Comparison of ENCODE assay signal across 28 cellular contexts in the genomic region with DNA sequence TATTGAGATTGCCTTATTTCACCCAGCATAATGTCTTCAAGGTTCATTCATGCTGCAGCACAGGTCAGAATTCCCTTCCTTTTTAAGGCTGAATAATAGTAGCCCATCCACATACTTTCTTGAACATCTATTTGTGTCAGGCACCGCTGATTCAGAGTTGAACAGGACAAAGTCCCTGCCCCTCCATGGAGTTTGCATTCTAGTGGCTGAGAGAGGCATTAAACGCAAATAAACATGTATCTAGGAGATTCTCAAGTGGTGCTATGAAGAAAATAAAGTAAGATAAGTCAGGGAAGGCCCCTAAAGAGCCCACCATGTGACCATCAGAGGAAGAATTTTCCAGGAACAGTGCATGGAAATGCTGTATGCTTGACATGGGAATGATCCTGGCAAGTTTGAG. TPM values are rescaled to one million over a fixed set of nuclear protein-coding genes. Genes with fewer than 3 reads are reported as not detected.
"Had no signal": no experiment of that assay in that cellular context is flagged by ENCODE, and none has a peak within 500 bp of the region (broad histone marks: within the 10 kb centered on the region; RNA-seq: fewer than 3 reads in every experiment).

No MANE protein-coding gene starts in this region.

- DNase-seq: activated CD4-positive, alpha-beta T cell treated with anti-CD3 and anti-CD28 coated beads for 48 hours; activated CD4-positive, alpha-beta T cell treated with anti-CD3 and anti-CD28 coated beads, Interleukin-2, amount 50 U/mL, for 4 hours; activated CD4-positive, CD25-positive, alpha-beta regulatory T cell treated with anti-CD3 and anti-CD28 coated beads, Interleukin-2, amount 50 U/mL, for 72 hours; activated CD8-positive, alpha-beta memory T cell treated with anti-CD3 and anti-CD28 coated beads, Interleukin-2, amount 50 U/mL, for 48 hours; activated CD8-positive, alpha-beta T cell treated with anti-CD3 and anti-CD28 coated beads, Interleukin-2, amount 10 ng/mL, durations not matched to agents 7 days and 5 days; activated naive CD4-positive, alpha-beta T cell; activated T-cell treated with anti-CD3 and anti-CD28 coated beads, Interleukin-2, amount 50 U/mL, for 1 hour; amygdala; caudate nucleus; Karpas-422; MM.1S; NCI-H1105; NCI-H1436; NCI-H1694 treated with DMSO at 0.1 percent for 48 hours; NCI-H2029 treated with DMSO at 0.1 percent for 48 hours; NCI-H510A treated with DMSO at 0.1 percent for 48 hours; NCI-H69; NK-92 treated with Interleukin-12 subunit alpha and Interleukin-12 subunit beta, amount 100 ng/mL, for 24 hours; OCI-M1; RPMI8226; T-helper 1 cell had no signal

- H3K9me3 Mint-ChIP-seq: WTC11 had no signal

- H3K27me3 ChIP-seq: breast epithelium had no signal

- H3K27ac Mint-ChIP-seq: activated CD8-positive, alpha-beta T cell treated with anti-CD3 and anti-CD28 coated beads, Interleukin-2, amount 10 ng/mL, durations not matched to agents 7 days and 5 days; activated naive CD8-positive, alpha-beta T cell; WTC11 had no signal

- ATAC-seq: activated CD8-positive, alpha-beta T cell treated with anti-CD3 and anti-CD28 coated beads, Interleukin-2, amount 10 ng/mL, durations not matched to agents 7 days and 5 days; Panc1; Right ventricle myocardium inferior; WTC11 had no signal

- H3K36me3 Mint-ChIP-seq: activated naive CD8-positive, alpha-beta T cell; WTC11 had no signal

- H3K27ac ChIP-seq: breast epithelium, SK-N-MC had no signal

- H3K4me3 ChIP-seq: breast epithelium, SK-N-MC had no signal

- H3K4me3 Mint-ChIP-seq: activated CD8-positive, alpha-beta T cell treated with anti-CD3 and anti-CD28 coated beads, Interleukin-2, amount 10 ng/mL, durations not matched to agents 7 days and 5 days; activated naive CD8-positive, alpha-beta T cell; WTC11 had no signal

- H3K4me1 ChIP-seq: breast epithelium had no signal

- H3K9me3 ChIP-seq: breast epithelium had no signal

- H3K36me3 ChIP-seq: breast epithelium had no signal

RNA-seq across cellular contexts. Expression of a gene that starts 23.8 kb away (rescaled TPM):
- total RNA-seq: activated CD8-positive, alpha-beta T cell treated with anti-CD3 and anti-CD28 coated beads, Interleukin-2, amount 10 ng/mL, durations not matched to agents 7 days and 5 days; T-helper 2 cell treated with Interferon-gamma antibody and Interleukin-4, amounts not matched to agents 100 ng/mL and 5 ng/mL, for 36 hours had no signal
